Comparison of ENCODE assay signal across 14 cellular contexts in the genomic region with DNA sequence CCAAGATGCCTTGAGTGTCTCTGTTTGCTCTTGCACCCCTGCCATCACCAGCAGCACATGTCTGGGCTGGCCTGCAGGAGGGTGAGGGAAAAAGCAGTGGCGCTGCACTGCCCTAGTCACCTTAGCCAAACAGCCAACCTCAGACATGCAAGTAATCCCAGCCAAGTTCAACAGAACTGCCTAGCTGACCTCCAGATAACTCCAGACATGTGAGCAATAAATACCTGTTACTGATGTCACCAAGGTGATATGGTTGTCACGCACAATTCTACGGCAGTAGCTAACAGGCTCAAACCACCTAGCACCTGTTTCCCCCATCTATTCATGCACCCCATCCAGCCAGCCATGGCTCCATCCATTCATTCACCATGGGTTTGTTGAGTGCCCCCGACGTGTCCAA.
"Had no signal": no experiment of that assay in that cellular context is flagged by ENCODE, and none has a peak within 500 bp of the region (broad histone marks: within the 10 kb centered on the region; RNA-seq: fewer than 3 reads in every experiment).

No MANE protein-coding gene starts in this region.

- H3K4me3 Mint-ChIP-seq: activated CD4-positive, alpha-beta memory T cell treated with anti-CD3 and anti-CD28 coated beads, Interleukin-2, amount 10 ng/mL, durations not matched to agents 7 days and 5 days; natural killer cell had no signal

- H3K27me3 ChIP-seq: ascending aorta, colonic mucosa had no signal

- H3K9me3 ChIP-seq: colonic mucosa had no signal

- H3K36me3 ChIP-seq: ascending aorta, colonic mucosa had no signal

- DNase-seq: activated CD4-positive, alpha-beta memory T cell treated with anti-CD3 and anti-CD28 coated beads, Interleukin-2, amount 10 ng/mL, durations not matched to agents 7 days and 5 days; activated gamma-delta T cell treated with Interleukin-2 at 50 U/mL for 16 hours; activated T-cell treated with anti-CD3 and anti-CD28 coated beads, Interleukin-2, amount 50 U/mL, for 48 hours; caudate nucleus; colonic mucosa; effector CD4-positive, alpha-beta T cell; hippocampal formation; mucosa of descending colon; natural killer cell; stimulated activated CD4-positive, alpha-beta T cell treated with anti-CD3 and anti-CD28 coated beads, Interleukin-12 subunit alpha, Interleukin-12 subunit beta, amount 100 ng/mL, for 4 hours; stimulated activated naive CD8-positive, alpha-beta T cell treated with anti-CD3 and anti-CD28 coated beads, Interleukin-15, Interleukin-2, amounts not matched to agents 100 U/mL and 50 U/mL, for 24 hours; T-helper 2 cell had no signal

- H3K4me3 ChIP-seq: ascending aorta, colonic mucosa, mucosa of descending colon had no signal

- H3K27ac Mint-ChIP-seq: activated CD4-positive, alpha-beta memory T cell treated with anti-CD3 and anti-CD28 coated beads, Interleukin-2, amount 10 ng/mL, durations not matched to agents 7 days and 5 days; natural killer cell; progenitor cell of endocrine pancreas had no signal

- H3K4me1 ChIP-seq: ascending aorta, colonic mucosa had no signal

- ATAC-seq: mucosa of descending colon; natural killer cell; stimulated activated naive CD8-positive, alpha-beta T cell treated with anti-CD3 and anti-CD28 coated beads, Interleukin-15, Interleukin-2, amounts not matched to agents 100 U/mL and 50 U/mL, for 24 hours had no signal

- H3K27ac ChIP-seq: ascending aorta, colonic mucosa had no signal
